In genomic region chr7:117808910-117809705, GRCh38 we compare ENCODE assay signal across 12 cellular contexts.
DNase-seq lines count a peak whose midpoint lies in the region; ATAC-seq and TF ChIP-seq lines count a peak whose summit lies in the region.
"Had no signal": no experiment of that assay in that cellular context is flagged by ENCODE, and none has a peak within 500 bp of the region (broad histone marks: within the 10 kb centered on the region; RNA-seq: fewer than 3 reads in every experiment).

No MANE protein-coding gene starts in this region.

- H3K9ac ChIP-seq in HUES48 (ENCODE audit: low read depth, low read length) (no peak overlapping the region), smooth muscle cell (ENCODE audit: low read depth) (no peak overlapping the region)

- H3K4me3 ChIP-seq in HUES48 (ENCODE audit: low read depth, low read length) (no peak overlapping the region), right atrium auricular region (no peak overlapping the region), smooth muscle cell (no peak overlapping the region)

- no peak for ATAC-seq in GM18502 (IDR thresholded peaks at IDR 0.05; ENCODE audit: poor library complexity, unreplicated experiment)
- ATAC-seq: activated T-helper 17 cell treated with anti-CD3 and anti-CD28 coated beads, Interleukin-2, amount 50 U/mL, for 72 hours; naive thymus-derived CD8-positive, alpha-beta T cell had no signal

- H2AFZ ChIP-seq in smooth muscle cell (ENCODE audit: low read depth) = no peak overlapping the region

- peaks cover 8% of the 10 kb centered on the region for H3F3A ChIP-seq in smooth muscle cell (ENCODE audit: low read depth)

- peak; percentile 39 for DNase-seq in OCI-M1 (lab: John Stamatoyannopoulos, UW)
- no peak for DNase-seq in right atrium auricular region (ENCODE audit: low spot score)
- DNase-seq in smooth muscle cell (lab: John Stamatoyannopoulos, UW; ENCODE audit: unreplicated experiment) = no peak
- DNase-seq in epidermal melanocyte (ENCODE audit: insufficient read length, low spot score) = no peak
- DNase-seq in LoVo (ENCODE audit: low spot score) = no peak
- DNase-seq: activated CD4-positive, alpha-beta memory T cell treated with anti-CD3 and anti-CD28 coated beads for 36 hours; naive thymus-derived CD8-positive, alpha-beta T cell; T1000 had no signal

- H3K9me3 ChIP-seq in HUES48 (ENCODE audit: control insufficient read depth, insufficient read depth, low read length) = no peaks in the 10 kb centered on the region
- no peaks in the 10 kb centered on the region for H3K9me3 ChIP-seq in right atrium auricular region
- H3K9me3 ChIP-seq in smooth muscle cell (replicated peaks; ENCODE audit: low read depth) = no peaks in the 10 kb centered on the region

- no peaks in the 10 kb centered on the region for H3K27me3 ChIP-seq in HUES48 (ENCODE audit: control insufficient read depth, insufficient read depth, low read length)
- H3K27me3 ChIP-seq in right atrium auricular region = no peaks in the 10 kb centered on the region
- no peaks in the 10 kb centered on the region for H3K27me3 ChIP-seq in smooth muscle cell (ENCODE audit: low read depth)

- H4K20me1 ChIP-seq in smooth muscle cell (ENCODE audit: low read depth) = no peaks in the 10 kb centered on the region

- peaks cover 14% of the 10 kb centered on the region for H3K79me2 ChIP-seq in smooth muscle cell (ENCODE audit: low read depth)

- WGBS in smooth muscle cell (ENCODE audit: low lambda C conversion rate) = 87% methylated on average over 2 of the region's 2 CpGs

- peak overlapping the region; percentile 58 for H3K4me2 ChIP-seq in smooth muscle cell

- H3K36me3 ChIP-seq in HUES48 (ENCODE audit: control insufficient read depth, insufficient read depth, low read length) (no peaks in the 10 kb centered on the region), right atrium auricular region (no peaks in the 10 kb centered on the region), smooth muscle cell (ENCODE audit: low read depth) (no peaks in the 10 kb centered on the region)

- no peak for TF ChIP-seq CTCF in right atrium auricular region (IDR thresholded peaks at IDR 0.05)
- TF ChIP-seq CTCF in smooth muscle cell (IDR thresholded peaks at IDR 0.05; ENCODE audit: borderline replicate concordance, insufficient read depth, poor library complexity, severe bottlenecking) = no peak

- H3K27ac ChIP-seq in HUES48 (ENCODE audit: low read depth, low read length) (peak overlapping the region; percentile 12), right atrium auricular region (peak overlapping the region; percentile 30 to 62), smooth muscle cell (ENCODE audit: low read depth) (peak overlapping the region; percentile 34)
- H3K27ac ChIP-seq: RWPE1 had no signal

- H3K4me1 ChIP-seq in HUES48 (ENCODE audit: control insufficient read depth, insufficient read depth, low read length) (peaks cover 63% of the 10 kb centered on the region), right atrium auricular region (peaks cover 0 to 45% of the 10 kb centered on the region in 2 donors), smooth muscle cell (ENCODE audit: low read depth) (peaks cover 36% of the 10 kb centered on the region)
